ENCODE assay signal across 8 cellular contexts in genomic region chr7:44986218-44987053, GRCh38. TPM values are rescaled to one million over a fixed set of nuclear protein-coding genes. Genes with fewer than 3 reads are reported as not detected.
DNase-seq lines count a peak whose midpoint lies in the region; ATAC-seq and TF ChIP-seq lines count a peak whose summit lies in the region.

No MANE protein-coding gene starts in this region.

- H3K9ac ChIP-seq in parathyroid adenoma, result peak overlapping the region; percentile 12

- 1% methylated on average over 23 to 61 of the region's 68 CpGs for WGBS in tibial nerve, 2 donors

- H3K79me2 ChIP-seq in parathyroid adenoma, result no peaks in the 10 kb centered on the region

- H3K27me3 ChIP-seq in cardiac muscle cell (no peaks in the 10 kb centered on the region), parathyroid adenoma (ENCODE audit: control insufficient read depth, insufficient read depth, low read length) (no peaks in the 10 kb centered on the region), tibial nerve (no peaks in the 10 kb centered on the region)

- peak overlapping the region; percentile 87 for H2AFZ ChIP-seq in parathyroid adenoma

- peak; percentile 100 for DNase-seq in NB4 (ENCODE audit: low read depth)
- DNase-seq in SKM-1 treated with dmso at 0.1 percent for 144 hours (lab: John Stamatoyannopoulos, UW; ENCODE audit: unreplicated experiment), result peak; percentile 88
- DNase-seq in activated naive CD8-positive, alpha-beta T cell treated with anti-CD3 and anti-CD28 coated beads, Interleukin-2, amount 50 U/mL, for 16 hours (ENCODE audit: low read depth, low spot score), result peak; percentile 86
- DNase-seq in cardiac muscle cell (ENCODE audit: low read depth in 1 of 2, low spot score in 1 of 2), result peak; percentile 91 to 96
- DNase-seq in tibial nerve (ENCODE audit: low spot score in 2 of 2), result peak; percentile 85

- ATAC-seq in HG02571 (IDR thresholded peaks at IDR 0.05; ENCODE audit: unreplicated experiment), result peak; percentile 92

- TF ChIP-seq CTCF in NB4 (IDR thresholded peaks at IDR 0.05; ENCODE audit: low read depth, low read length), result no peak
- no peak for TF ChIP-seq CTCF in cardiac muscle cell (IDR thresholded peaks at IDR 0.05; ENCODE audit: low read depth, low read length)
- TF ChIP-seq CTCF in parathyroid adenoma (IDR thresholded peaks at IDR 0.05), result no peak
- peak in 2 of 5 experiments; percentile 27 to 32 for TF ChIP-seq CTCF in tibial nerve (IDR thresholded peaks at IDR 0.05)

- H3K4me3 ChIP-seq in GM08714 (ENCODE audit: low read length), result peak overlapping the region; percentile 87
- peak overlapping the region; percentile 90 for H3K4me3 ChIP-seq in NB4 (ENCODE audit: low read depth, low read length)
- H3K4me3 ChIP-seq in cardiac muscle cell, result peak overlapping the region; percentile 31
- H3K4me3 ChIP-seq in parathyroid adenoma (ENCODE audit: low read depth, low read length), result peak overlapping the region; percentile 76
- H3K4me3 ChIP-seq in tibial nerve, result peak overlapping the region; percentile 47 to 71 (median 58)

- H3K27ac ChIP-seq in cardiac muscle cell (peak overlapping the region; percentile 64), parathyroid adenoma (peak overlapping the region; percentile 92), tibial nerve (peak overlapping the region; percentile 91 to 95 (median 92))

- peak overlapping the region; percentile 79 for H3K4me2 ChIP-seq in parathyroid adenoma (ENCODE audit: low read length)

- TF ChIP-seq POLR2A in NB4 (IDR thresholded peaks at IDR 0.05; ENCODE audit: extremely low read depth, insufficient read length), result peak; percentile 100
- TF ChIP-seq POLR2A in tibial nerve (IDR thresholded peaks at IDR 0.05), result peak; percentile 83 to 98

- TF ChIP-seq EP300 in tibial nerve (IDR thresholded peaks at IDR 0.05), result peak; percentile 80 to 98

- H3K36me3 ChIP-seq in cardiac muscle cell (peaks cover 20% of the 10 kb centered on the region), parathyroid adenoma (ENCODE audit: control insufficient read depth, insufficient read depth, low read length) (peaks cover 3% of the 10 kb centered on the region), tibial nerve (peaks cover 0 to 36% (median 0%) of the 10 kb centered on the region in 3 donors)

- H3K4me1 ChIP-seq in cardiac muscle cell (ENCODE audit: low read depth) (peaks cover 25% of the 10 kb centered on the region), parathyroid adenoma (peaks cover 11% of the 10 kb centered on the region), tibial nerve (peaks cover 0 to 53% (median 19%) of the 10 kb centered on the region in 4 donors)

- no peaks in the 10 kb centered on the region for H3K9me3 ChIP-seq in cardiac muscle cell (ENCODE audit: low read depth)
- H3K9me3 ChIP-seq in parathyroid adenoma (ENCODE audit: control insufficient read depth, low read length), result no peaks in the 10 kb centered on the region
- no peaks in the 10 kb centered on the region for H3K9me3 ChIP-seq in tibial nerve

RNA-seq across cellular contexts. Expression of gene MYO1G, which starts 7.6 kb away (rescaled TPM):
- total RNA-seq in cardiac muscle cell, result 0.21 and 0.25 TPM in 2 replicates
- polyA plus RNA-seq in cardiac muscle cell, result 0.20 and 0.78 TPM in 2 replicates
- total RNA-seq in tibial nerve, result 10 to 100 TPM in 1 of 4 donors, 1 to 10 TPM in 2, under 1 TPM in 1; 0.84 to 10.5 (median 3.3) TPM

RNA-seq across cellular contexts. Expression of gene CCM2, which starts 13.6 kb away (rescaled TPM):
- 38.3 and 44.9 TPM in 2 replicates for total RNA-seq in cardiac muscle cell
- polyA plus RNA-seq in cardiac muscle cell, result 59.2 and 65.7 TPM in 2 replicates
- 10 to 100 TPM; 41.1 to 46.3 (median 44.0) TPM for total RNA-seq in tibial nerve

Comparison
In these comparisons a context has a peak if more than half of its experiments do, and no peak if none do; other contexts are left out.
1. Peak in every context shown above with its lines: DNase-seq, ATAC-seq, H3K4me3 ChIP-seq and H3K27ac ChIP-seq.
2. H3K4me3 ChIP-seq: peak in every context shown above with its lines; median percentile 90 in NB4; 87 in GM08714; 76 in parathyroid adenoma; 58 in tibial nerve; 31 in cardiac muscle cell.